1 cellular context compared by ENCODE assay signal in the genomic region with DNA sequence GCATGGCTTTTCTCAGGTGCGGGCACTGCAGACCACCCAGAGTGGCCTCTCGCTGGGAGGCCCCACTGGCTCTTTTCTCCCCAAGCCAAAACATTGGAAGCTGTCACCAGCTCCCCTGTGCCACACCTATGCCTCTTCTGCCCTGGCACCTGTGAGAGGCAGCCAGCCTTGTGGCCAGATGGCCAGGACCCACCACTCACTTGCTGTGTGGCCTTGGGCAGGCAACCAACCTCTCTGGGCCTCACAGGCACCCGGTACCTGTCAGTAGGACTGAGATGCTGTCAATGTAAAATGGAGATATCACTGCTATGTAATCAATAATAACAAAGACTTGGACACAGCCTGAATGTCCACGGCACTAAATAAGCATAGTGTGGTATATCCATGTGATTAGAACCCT.
A peak's percentile ranks its signal among the peaks of the same experiment; 100 is the strongest.
TF ChIP-seq lines count a peak whose summit lies in the region.

No MANE protein-coding gene starts in this region.

TF ChIP-seq in HepG2, 621 proteins besides CTCF, POLR2A, EP300 and RAD21:
- TF ChIP-seq ZNF768 (CRISPR knock-in tag; IDR thresholded peaks at IDR 0.05) (peak; percentile 95), ZKSCAN1 (IDR thresholded peaks at IDR 0.05; ENCODE audit: low read length) (no peak), SP4 (CRISPR knock-in tag; IDR thresholded peaks at IDR 0.05) (no peak), ZNF615 (CRISPR knock-in tag; IDR thresholded peaks at IDR 0.05; ENCODE audit: borderline replicate concordance) (no peak)
- TF ChIP-seq, protein P1, sequence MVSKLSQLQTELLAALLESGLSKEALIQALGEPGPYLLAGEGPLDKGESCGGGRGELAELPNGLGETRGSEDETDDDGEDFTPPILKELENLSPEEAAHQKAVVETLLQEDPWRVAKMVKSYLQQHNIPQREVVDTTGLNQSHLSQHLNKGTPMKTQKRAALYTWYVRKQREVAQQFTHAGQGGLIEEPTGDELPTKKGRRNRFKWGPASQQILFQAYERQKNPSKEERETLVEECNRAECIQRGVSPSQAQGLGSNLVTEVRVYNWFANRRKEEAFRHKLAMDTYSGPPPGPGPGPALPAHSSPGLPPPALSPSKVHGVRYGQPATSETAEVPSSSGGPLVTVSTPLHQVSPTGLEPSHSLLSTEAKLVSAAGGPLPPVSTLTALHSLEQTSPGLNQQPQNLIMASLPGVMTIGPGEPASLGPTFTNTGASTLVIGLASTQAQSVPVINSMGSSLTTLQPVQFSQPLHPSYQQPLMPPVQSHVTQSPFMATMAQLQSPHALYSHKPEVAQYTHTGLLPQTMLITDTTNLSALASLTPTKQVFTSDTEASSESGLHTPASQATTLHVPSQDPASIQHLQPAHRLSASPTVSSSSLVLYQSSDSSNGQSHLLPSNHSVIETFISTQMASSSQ (IDR thresholded peaks at IDR 0.05; ENCODE audit: low read depth): no peak
- TF ChIP-seq, protein P1 (CRISPR knock-in tag; IDR thresholded peaks at IDR 0.05; ENCODE audit: borderline replicate concordance): no peak
